15 cellular contexts compared by ENCODE assay signal in genomic region chr19:47271949-47272348, GRCh38. TPM values are rescaled to one million over a fixed set of nuclear protein-coding genes. Genes with fewer than 3 reads are reported as not detected.
A peak's percentile ranks its signal among the peaks of the same experiment; 100 is the strongest.
DNase-seq lines count a peak whose midpoint lies in the region; ATAC-seq and TF ChIP-seq lines count a peak whose summit lies in the region.
"Had no signal": no experiment of that assay in that cellular context is flagged by ENCODE, and none has a peak within 500 bp of the region (broad histone marks: within the 10 kb centered on the region; RNA-seq: fewer than 3 reads in every experiment).

No MANE protein-coding gene starts in this region.

- no peak for DNase-seq in activated CD4-positive, alpha-beta memory T cell treated with anti-CD3 and anti-CD28 coated beads, Interleukin-2, amount 10 ng/mL, durations not matched to agents 7 days and 5 days
- DNase-seq in activated CD4-positive, alpha-beta memory T cell treated with anti-CD3 and anti-CD28 coated beads for 36 hours = no peak
- DNase-seq in T-helper 17 cell = no peak
- no peak for DNase-seq in thoracic aorta (ENCODE audit: low spot score)
- no peak for DNase-seq in brain microvascular endothelial cell
- no peak for DNase-seq in amniotic stem cell (lab: John Stamatoyannopoulos, UW)
- no peak for DNase-seq in NCI-H510A (lab: John Stamatoyannopoulos, UW)
- DNase-seq: dorsolateral prefrontal cortex, HCEC 1CT, NCI-H1105 treated with DMSO at 0.1 percent for 48 hours, NCI-H524 treated with DMSO at 0.1 percent for 48 hours had no signal

- H3K9me3 ChIP-seq in T-helper 17 cell (ENCODE audit: control insufficient read depth, low read length, poor library complexity, severe bottlenecking) (no peaks in the 10 kb centered on the region), iPS-20b (ENCODE audit: insufficient read depth, low read depth, low read length) (no peaks in the 10 kb centered on the region), thoracic aorta (no peaks in the 10 kb centered on the region)
- H3K9me3 ChIP-seq: A549 had no signal

- peaks cover 19% of the 10 kb centered on the region for H3K4me1 Mint-ChIP-seq in activated CD4-positive, alpha-beta memory T cell treated with anti-CD3 and anti-CD28 coated beads, Interleukin-2, amount 10 ng/mL, durations not matched to agents 7 days and 5 days
- peaks cover 17% of the 10 kb centered on the region for H3K4me1 Mint-ChIP-seq in activated CD4-positive, alpha-beta memory T cell treated with anti-CD3 and anti-CD28 coated beads for 36 hours (ENCODE audit: low read depth)
- H3K4me1 Mint-ChIP-seq in T-helper 17 cell = peaks cover 16% of the 10 kb centered on the region

- H3K27ac Mint-ChIP-seq in activated CD4-positive, alpha-beta memory T cell treated with anti-CD3 and anti-CD28 coated beads, Interleukin-2, amount 10 ng/mL, durations not matched to agents 7 days and 5 days = no peak overlapping the region
- no peak overlapping the region for H3K27ac Mint-ChIP-seq in activated CD4-positive, alpha-beta memory T cell treated with anti-CD3 and anti-CD28 coated beads for 36 hours
- peak overlapping the region; percentile 97 for H3K27ac Mint-ChIP-seq in T-helper 17 cell

- TF ChIP-seq CTCF in thoracic aorta (IDR thresholded peaks at IDR 0.05) (no peak), brain microvascular endothelial cell (IDR thresholded peaks at IDR 0.05; ENCODE audit: low read depth, low read length, missing control alignments) (no peak)

- in situ Hi-C loops in brain microvascular endothelial cell (cut with HindIII; ENCODE audit: low pct_ligation_motif_present, low sequenced_read_pairs) = no loop called here

- ATAC-seq in T-helper 17 cell (no peak), thoracic aorta (ENCODE audit: insufficient number of reproducible peaks, low FRiP score, low read depth) (no peak)
- ATAC-seq: A549, sciatic nerve had no signal

- peaks cover 29% of the 10 kb centered on the region for H3K36me3 Mint-ChIP-seq in activated CD4-positive, alpha-beta memory T cell treated with anti-CD3 and anti-CD28 coated beads, Interleukin-2, amount 10 ng/mL, durations not matched to agents 7 days and 5 days (ENCODE audit: low read depth)
- peaks cover 17% of the 10 kb centered on the region for H3K36me3 Mint-ChIP-seq in activated CD4-positive, alpha-beta memory T cell treated with anti-CD3 and anti-CD28 coated beads for 36 hours
- peaks cover 3% of the 10 kb centered on the region for H3K36me3 Mint-ChIP-seq in T-helper 17 cell (ENCODE audit: low read depth)

- H3K4me1 ChIP-seq in iPS-20b (ENCODE audit: insufficient read depth, low read length) (peaks cover 6% of the 10 kb centered on the region; the same call in 1 of the 2 replicates), thoracic aorta (ENCODE audit: control insufficient read depth in 1 of 2, low read depth in 2 of 2) (peaks cover 8 to 26% of the 10 kb centered on the region in 2 donors)

- CTCF ChIA-PET in activated CD4-positive, alpha-beta memory T cell treated with anti-CD3 and anti-CD28 coated beads, Interleukin-2, amount 10 ng/mL, durations not matched to agents 7 days and 5 days (lab: Charles Lee) = no interaction called here
- CTCF ChIA-PET in activated CD4-positive, alpha-beta memory T cell treated with anti-CD3 and anti-CD28 coated beads for 36 hours (lab: Charles Lee) = no interaction called here

- H3K4me3 Mint-ChIP-seq in activated CD4-positive, alpha-beta memory T cell treated with anti-CD3 and anti-CD28 coated beads, Interleukin-2, amount 10 ng/mL, durations not matched to agents 7 days and 5 days = peak overlapping the region; percentile 98
- no peak overlapping the region for H3K4me3 Mint-ChIP-seq in activated CD4-positive, alpha-beta memory T cell treated with anti-CD3 and anti-CD28 coated beads for 36 hours
- no peak overlapping the region for H3K4me3 Mint-ChIP-seq in T-helper 17 cell

- H3K36me3 ChIP-seq in iPS-20b (ENCODE audit: insufficient read depth, low read depth, low read length) = peaks cover 22% of the 10 kb centered on the region
- H3K36me3 ChIP-seq in thoracic aorta = peaks cover 32% of the 10 kb centered on the region
- H3K36me3 ChIP-seq in brain microvascular endothelial cell (replicated peaks) = peaks cover 28% of the 10 kb centered on the region

- H3K4me3 ChIP-seq in iPS-20b (ENCODE audit: low read length) (peak overlapping the region; percentile 88; the same call in 1 of the 2 replicates), thoracic aorta (no peak overlapping the region), brain microvascular endothelial cell (ENCODE audit: low read depth, low read length) (no peak overlapping the region)
- H3K4me3 ChIP-seq: A549 had no signal

- no peaks in the 10 kb centered on the region for H3K9me3 Mint-ChIP-seq in activated CD4-positive, alpha-beta memory T cell treated with anti-CD3 and anti-CD28 coated beads, Interleukin-2, amount 10 ng/mL, durations not matched to agents 7 days and 5 days
- no peaks in the 10 kb centered on the region for H3K9me3 Mint-ChIP-seq in activated CD4-positive, alpha-beta memory T cell treated with anti-CD3 and anti-CD28 coated beads for 36 hours
- H3K9me3 Mint-ChIP-seq: T-helper 1 cell treated with Interleukin-12 subunit alpha and Interleukin-12 subunit beta and Interleukin-4 antibody, amounts not matched to agents 30 μg/mL and 1 μg/mL, for 36 hours had no signal

- H3K27me3 ChIP-seq in iPS-20b (ENCODE audit: insufficient read depth, low read length) (peaks cover 15% of the 10 kb centered on the region), thoracic aorta (replicated peaks; ENCODE audit: insufficient read depth) (no peaks in the 10 kb centered on the region), brain microvascular endothelial cell (replicated peaks) (no peaks in the 10 kb centered on the region)
- H3K27me3 ChIP-seq: dorsolateral prefrontal cortex had no signal

- H3K9ac ChIP-seq in iPS-20b (ENCODE audit: low read depth, low read length) = peak overlapping the region; percentile 93; the same call in 1 of the 2 replicates

- POLR2A ChIA-PET in activated CD4-positive, alpha-beta memory T cell treated with anti-CD3 and anti-CD28 coated beads, Interleukin-2, amount 10 ng/mL, durations not matched to agents 7 days and 5 days (lab: Charles Lee) = interaction anchor here (1.4 to 4.4 kb wide), 3 partner anchors 12 to 159 kb away, joined by 11 to 31 read pairs (median 12); partner anchors contain the start of genes CCDC9 and ZC3H4
- POLR2A ChIA-PET in activated CD4-positive, alpha-beta memory T cell treated with anti-CD3 and anti-CD28 coated beads for 36 hours (lab: Charles Lee) = no interaction called here

- no peak overlapping the region for H3K27ac ChIP-seq in iPS-20b (ENCODE audit: low read length)
- peak overlapping the region; percentile 96 to 99 for H3K27ac ChIP-seq in thoracic aorta
- H3K27ac ChIP-seq in brain microvascular endothelial cell = no peak overlapping the region

- intact Hi-C loops in activated CD4-positive, alpha-beta memory T cell treated with anti-CD3 and anti-CD28 coated beads for 36 hours (cut with micrococcal nuclease) = loop anchor here (2.0 to 5.0 kb wide), 2 partner anchors 45 to 330 kb away; no protein-coding TSS in a partner anchor

- H3K27me3 Mint-ChIP-seq in activated CD4-positive, alpha-beta memory T cell treated with anti-CD3 and anti-CD28 coated beads, Interleukin-2, amount 10 ng/mL, durations not matched to agents 7 days and 5 days = no peaks in the 10 kb centered on the region
- no peaks in the 10 kb centered on the region for H3K27me3 Mint-ChIP-seq in activated CD4-positive, alpha-beta memory T cell treated with anti-CD3 and anti-CD28 coated beads for 36 hours
- H3K27me3 Mint-ChIP-seq in T-helper 17 cell = no peaks in the 10 kb centered on the region

RNA-seq across cellular contexts. Expression of gene INAFM1, which starts 2.7 kb away (rescaled TPM):
- total RNA-seq in activated CD4-positive, alpha-beta memory T cell treated with anti-CD3 and anti-CD28 coated beads, Interleukin-2, amount 10 ng/mL, durations not matched to agents 7 days and 5 days = 10 to 100 TPM; 12.6 to 13.9 TPM
- 10 to 100 TPM; 12.4 to 13.7 TPM for total RNA-seq in activated CD4-positive, alpha-beta memory T cell treated with anti-CD3 and anti-CD28 coated beads for 36 hours
- total RNA-seq in T-helper 17 cell (1 to 10 TPM; 9.2 to 9.9 TPM), thoracic aorta (10 to 100 TPM; 10.3 to 18.6 TPM)

RNA-seq across cellular contexts. Expression of gene CCDC9, which starts 15.6 kb away (rescaled TPM):
- total RNA-seq in activated CD4-positive, alpha-beta memory T cell treated with anti-CD3 and anti-CD28 coated beads, Interleukin-2, amount 10 ng/mL, durations not matched to agents 7 days and 5 days = 10 to 100 TPM; 29.9 to 30.2 TPM
- 10 to 100 TPM; 32.7 to 39.1 TPM for total RNA-seq in activated CD4-positive, alpha-beta memory T cell treated with anti-CD3 and anti-CD28 coated beads for 36 hours
- total RNA-seq in T-helper 17 cell = 10 to 100 TPM; 35.6 to 53.7 TPM
- 10 to 100 TPM; 26.7 to 38.9 TPM for total RNA-seq in thoracic aorta

RNA-seq across cellular contexts. Expression of gene C5AR1, which starts 37.7 kb away (rescaled TPM):
- not detected for total RNA-seq in activated CD4-positive, alpha-beta memory T cell treated with anti-CD3 and anti-CD28 coated beads, Interleukin-2, amount 10 ng/mL, durations not matched to agents 7 days and 5 days
- total RNA-seq in activated CD4-positive, alpha-beta memory T cell treated with anti-CD3 and anti-CD28 coated beads for 36 hours = under 1 TPM in 1 of 2 experiments, not detected in 1; 0.48 TPM
- total RNA-seq in T-helper 17 cell (10 to 100 TPM in 1 of 2 donors, 1 to 10 TPM in 1; 2.2 to 11.3 TPM), thoracic aorta (10 to 100 TPM; 37.6 to 51.9 TPM)

RNA-seq across cellular contexts. Expression of gene BBC3, which starts 41.0 kb away (rescaled TPM):
- total RNA-seq in activated CD4-positive, alpha-beta memory T cell treated with anti-CD3 and anti-CD28 coated beads, Interleukin-2, amount 10 ng/mL, durations not matched to agents 7 days and 5 days = 10 to 100 TPM; 17.3 to 19.0 TPM
- 10 to 100 TPM; 13.8 to 14.6 TPM for total RNA-seq in activated CD4-positive, alpha-beta memory T cell treated with anti-CD3 and anti-CD28 coated beads for 36 hours
- total RNA-seq in T-helper 17 cell (10 to 100 TPM; 32.4 to 40.2 TPM), thoracic aorta (10 to 100 TPM in 1 of 2 donors, 1 to 10 TPM in 1; 6.5 to 21.4 TPM)

Comparison
In these comparisons a context has a peak if more than half of its experiments do, and no peak if none do; other contexts are left out.
1. H3K27ac ChIP-seq: peak in thoracic aorta (2 of 2); none in iPS-20b (single experiment) and brain microvascular endothelial cell (single experiment).